Comparison of ENCODE assay signal across 17 cellular contexts in the genomic region with DNA sequence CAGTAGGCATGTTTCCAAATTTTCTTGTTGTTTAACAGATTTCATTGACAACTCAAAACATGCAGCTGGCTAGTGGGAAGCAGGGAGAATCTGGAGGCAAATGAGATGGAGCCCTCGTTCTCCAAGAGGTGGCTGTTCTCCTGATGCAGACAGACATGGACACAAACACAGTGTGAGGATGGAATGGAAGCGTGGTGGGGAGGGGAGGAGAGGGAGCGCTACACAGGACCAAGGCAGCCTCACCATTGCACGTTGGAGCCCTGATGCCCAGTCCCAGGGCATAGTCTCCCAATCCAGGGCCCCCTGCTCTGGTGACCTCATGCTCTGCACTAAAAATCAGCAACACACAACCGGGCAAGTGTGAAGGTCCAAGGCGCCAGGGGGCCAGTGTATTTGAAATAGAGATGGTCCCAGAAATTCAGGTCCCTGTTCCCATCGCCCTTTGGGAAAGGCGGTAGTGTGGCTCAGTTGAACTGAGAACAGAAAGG. TPM values are rescaled to one million over a fixed set of nuclear protein-coding genes. Genes with fewer than 3 reads are reported as not detected.
DNase-seq lines count a peak whose midpoint lies in the region; ATAC-seq and TF ChIP-seq lines count a peak whose summit lies in the region.
"Had no signal": no experiment of that assay in that cellular context is flagged by ENCODE, and none has a peak within 500 bp of the region (broad histone marks: within the 10 kb centered on the region; RNA-seq: fewer than 3 reads in every experiment).

No MANE protein-coding gene starts in this region.

- CTCF ChIA-PET in CD8-positive, alpha-beta T cell (lab: Charles Lee), result interaction anchor here (0.8 to 21.1 kb wide), 21 partner anchors 8 to 240 kb away, joined by 3 to 638 read pairs (median 7); a partner anchor contains a TSS
- CTCF ChIA-PET in naive thymus-derived CD4-positive, alpha-beta T cell (lab: Charles Lee), result interaction anchor here (0.8 to 16.4 kb wide), 26 partner anchors 9 to 309 kb away, joined by 3 to 425 read pairs (median 6); a partner anchor contains a TSS

- peaks cover 70% of the 10 kb centered on the region for H3K4me1 Mint-ChIP-seq in CD8-positive, alpha-beta T cell (ENCODE audit: low read depth)
- H3K4me1 Mint-ChIP-seq in activated T-helper 1 cell treated with anti-CD3 and anti-CD28 coated beads, Interleukin-12 subunit alpha, Interleukin-12 subunit beta, Interleukin-2, Interleukin-4 antibody, amounts not matched to agents 30 ng/mL and 10 ng/mL and 1 ng/mL, durations not matched to agents 14 hours and 24 hours and 36 hours (ENCODE audit: low read depth), result peaks cover 86% of the 10 kb centered on the region
- peaks cover 43 to 84% (median 79%) of the 10 kb centered on the region in 7 donors for H3K4me1 Mint-ChIP-seq in naive thymus-derived CD4-positive, alpha-beta T cell

- no peaks in the 10 kb centered on the region for H3K9me3 ChIP-seq in BLaER1 treated with 17β-estradiol and CSF1 and Interleukin-3, amounts not matched to agents 10 nM and 100 nM (replicated peaks in 1 of 11)
- H3K9me3 ChIP-seq in CD8-positive, alpha-beta T cell (ENCODE audit: low read length), result no peaks in the 10 kb centered on the region
- H3K9me3 ChIP-seq in naive thymus-derived CD4-positive, alpha-beta T cell (ENCODE audit: control insufficient read depth in 2 of 3, low read length in 3 of 3), result no peaks in the 10 kb centered on the region
- H3K9me3 ChIP-seq: adrenal gland, thyroid gland had no signal

- H3K4me3 ChIP-seq in BLaER1 treated with 17β-estradiol and CSF1 and Interleukin-3, amounts not matched to agents 10 nM and 100 nM, result no peak overlapping the region; a peak in 1 of 20 replicates
- no peak overlapping the region for H3K4me3 ChIP-seq in CD8-positive, alpha-beta T cell (ENCODE audit: low read depth, low read length)
- peak overlapping the region; percentile 31 for H3K4me3 ChIP-seq in naive thymus-derived CD4-positive, alpha-beta T cell (ENCODE audit: low read length)
- H3K4me3 ChIP-seq: adrenal gland, hepatocyte, thyroid gland had no signal

- no peaks in the 10 kb centered on the region for H3K36me3 Mint-ChIP-seq in CD8-positive, alpha-beta T cell
- no peaks in the 10 kb centered on the region for H3K36me3 Mint-ChIP-seq in activated T-helper 1 cell treated with anti-CD3 and anti-CD28 coated beads, Interleukin-12 subunit alpha, Interleukin-12 subunit beta, Interleukin-2, Interleukin-4 antibody, amounts not matched to agents 30 ng/mL and 10 ng/mL and 1 ng/mL, durations not matched to agents 14 hours and 24 hours and 36 hours (ENCODE audit: low read depth)
- no peaks in the 10 kb centered on the region for H3K36me3 Mint-ChIP-seq in naive thymus-derived CD4-positive, alpha-beta T cell
- H3K36me3 Mint-ChIP-seq: CD14-positive monocyte had no signal

- no peaks in the 10 kb centered on the region for H4K20me1 ChIP-seq in BLaER1 treated with 17β-estradiol and CSF1 and Interleukin-3, amounts not matched to agents 10 nM and 100 nM

- H3K4me3 Mint-ChIP-seq in CD8-positive, alpha-beta T cell, result no peak overlapping the region
- H3K4me3 Mint-ChIP-seq in activated T-helper 1 cell treated with anti-CD3 and anti-CD28 coated beads, Interleukin-12 subunit alpha, Interleukin-12 subunit beta, Interleukin-2, Interleukin-4 antibody, amounts not matched to agents 30 ng/mL and 10 ng/mL and 1 ng/mL, durations not matched to agents 14 hours and 24 hours and 36 hours, result no peak overlapping the region
- peak overlapping the region in 8 of 10 donors; percentile 73 to 88 (median 83) for H3K4me3 Mint-ChIP-seq in naive thymus-derived CD4-positive, alpha-beta T cell
- H3K4me3 Mint-ChIP-seq: CD14-positive monocyte had no signal

- H3K27ac ChIP-seq in BLaER1 treated with 17β-estradiol and CSF1 and Interleukin-3, amounts not matched to agents 10 nM and 100 nM, result peak overlapping the region in 9 of 11 experiments; percentile 0 to 76 (median 64); a peak in 15 of 22 replicates
- H3K27ac ChIP-seq in CD8-positive, alpha-beta T cell (ENCODE audit: low read depth, low read length), result peak overlapping the region; percentile 62
- peak overlapping the region; percentile 94 for H3K27ac ChIP-seq in naive thymus-derived CD4-positive, alpha-beta T cell (ENCODE audit: low read depth, low read length)
- H3K27ac ChIP-seq: adrenal gland, hepatocyte, thyroid gland, WERI-Rb-1 had no signal

- peaks cover 43 to 70% (median 58%) of the 10 kb centered on the region in 10 experiments for H3K4me1 ChIP-seq in BLaER1 treated with 17β-estradiol and CSF1 and Interleukin-3, amounts not matched to agents 10 nM and 100 nM
- peaks cover 76% of the 10 kb centered on the region for H3K4me1 ChIP-seq in CD8-positive, alpha-beta T cell (ENCODE audit: insufficient read depth, low read length)
- peaks cover 45 to 73% of the 10 kb centered on the region in 2 donors for H3K4me1 ChIP-seq in naive thymus-derived CD4-positive, alpha-beta T cell (ENCODE audit: control insufficient read depth in 2 of 2, insufficient read depth in 2 of 2, low read length in 2 of 2)
- H3K4me1 ChIP-seq: adrenal gland had no signal

- TF ChIP-seq CTCF in CD8-positive, alpha-beta T cell (IDR thresholded peaks at IDR 0.05), result no peak

- H3K9ac ChIP-seq in BLaER1 treated with 17β-estradiol and CSF1 and Interleukin-3, amounts not matched to agents 10 nM and 100 nM, result peak overlapping the region in 7 of 11 experiments; percentile 20 to 50 (median 35); a peak in 6 of 22 replicates

- H3K27me3 Mint-ChIP-seq in CD8-positive, alpha-beta T cell (ENCODE audit: low read depth), result no peaks in the 10 kb centered on the region
- peaks cover 3% of the 10 kb centered on the region for H3K27me3 Mint-ChIP-seq in activated T-helper 1 cell treated with anti-CD3 and anti-CD28 coated beads, Interleukin-12 subunit alpha, Interleukin-12 subunit beta, Interleukin-2, Interleukin-4 antibody, amounts not matched to agents 30 ng/mL and 10 ng/mL and 1 ng/mL, durations not matched to agents 14 hours and 24 hours and 36 hours (ENCODE audit: insufficient read depth)
- H3K27me3 Mint-ChIP-seq in naive thymus-derived CD4-positive, alpha-beta T cell, result no peaks in the 10 kb centered on the region
- H3K27me3 Mint-ChIP-seq: effector memory CD8-positive, alpha-beta T cell had no signal

- H3K4me2 ChIP-seq in BLaER1 treated with 17β-estradiol and CSF1 and Interleukin-3, amounts not matched to agents 10 nM and 100 nM, result peak overlapping the region; percentile 40 to 84 (median 74)
- H3K4me2 ChIP-seq: hepatocyte had no signal

- POLR2A ChIA-PET in CD8-positive, alpha-beta T cell (lab: Charles Lee), result interaction anchor here (0.8 to 25.3 kb wide), 14 partner anchors 8 to 1080 kb away, joined by 3 to 724 read pairs (median 4); a partner anchor contains a TSS
- POLR2A ChIA-PET in naive thymus-derived CD4-positive, alpha-beta T cell (lab: Charles Lee), result interaction anchor here (1.1 to 29.4 kb wide), 15 partner anchors 10 to 293 kb away, joined by 3 to 2132 read pairs (median 13); a partner anchor contains a TSS

- H3K27me3 ChIP-seq in BLaER1 treated with 17β-estradiol and CSF1 and Interleukin-3, amounts not matched to agents 10 nM and 100 nM, result no peaks in the 10 kb centered on the region
- H3K27me3 ChIP-seq in CD8-positive, alpha-beta T cell (ENCODE audit: insufficient read depth, low read length), result no peaks in the 10 kb centered on the region
- no peaks in the 10 kb centered on the region for H3K27me3 ChIP-seq in naive thymus-derived CD4-positive, alpha-beta T cell (ENCODE audit: control insufficient read depth in 2 of 2, insufficient read depth in 2 of 2, low read length in 2 of 2)
- H3K27me3 ChIP-seq: hepatocyte, thyroid gland had no signal

- H3K9me3 Mint-ChIP-seq in CD8-positive, alpha-beta T cell, result no peaks in the 10 kb centered on the region
- H3K9me3 Mint-ChIP-seq in activated T-helper 1 cell treated with anti-CD3 and anti-CD28 coated beads, Interleukin-12 subunit alpha, Interleukin-12 subunit beta, Interleukin-2, Interleukin-4 antibody, amounts not matched to agents 30 ng/mL and 10 ng/mL and 1 ng/mL, durations not matched to agents 14 hours and 24 hours and 36 hours, result no peaks in the 10 kb centered on the region
- no peaks in the 10 kb centered on the region for H3K9me3 Mint-ChIP-seq in naive thymus-derived CD4-positive, alpha-beta T cell
- H3K9me3 Mint-ChIP-seq: CD14-positive monocyte; effector memory CD8-positive, alpha-beta T cell had no signal

- DNase-seq in CD8-positive, alpha-beta T cell, result no peak
- DNase-seq in activated T-helper 1 cell treated with anti-CD3 and anti-CD28 coated beads, Interleukin-12 subunit alpha, Interleukin-12 subunit beta, Interleukin-2, Interleukin-4 antibody, amounts not matched to agents 30 ng/mL and 10 ng/mL and 1 ng/mL, durations not matched to agents 14 hours and 24 hours and 36 hours (ENCODE audit: low spot score), result no peak
- no peak for DNase-seq in naive thymus-derived CD4-positive, alpha-beta T cell
- DNase-seq in NCI-H774 (lab: John Stamatoyannopoulos, UW), result no peak
- no peak for DNase-seq in AG20443 (ENCODE audit: low spot score)
- DNase-seq: DND-41; effector memory CD8-positive, alpha-beta T cell; midbrain had no signal

- intact Hi-C loops in CD8-positive, alpha-beta T cell (cut with DNase I, micrococcal nuclease), result loop anchor here (1.0 to 10.0 kb wide), 8 partner anchors 13 to 689 kb away; a partner anchor contains a TSS
- intact Hi-C loops in activated T-helper 1 cell treated with anti-CD3 and anti-CD28 coated beads, Interleukin-12 subunit alpha, Interleukin-12 subunit beta, Interleukin-2, Interleukin-4 antibody, amounts not matched to agents 30 ng/mL and 10 ng/mL and 1 ng/mL, durations not matched to agents 14 hours and 24 hours and 36 hours (cut with micrococcal nuclease), result loop anchor here (1.0 to 2.0 kb wide), 4 partner anchors 11 to 53 kb away; no protein-coding TSS in a partner anchor
- intact Hi-C loops in naive thymus-derived CD4-positive, alpha-beta T cell (cut with micrococcal nuclease), result loop anchor here (1.0 kb wide), 12 partner anchors 9 to 258 kb away; a partner anchor contains a TSS

- peak overlapping the region; percentile 97 for H3K27ac Mint-ChIP-seq in CD8-positive, alpha-beta T cell
- H3K27ac Mint-ChIP-seq in activated T-helper 1 cell treated with anti-CD3 and anti-CD28 coated beads, Interleukin-12 subunit alpha, Interleukin-12 subunit beta, Interleukin-2, Interleukin-4 antibody, amounts not matched to agents 30 ng/mL and 10 ng/mL and 1 ng/mL, durations not matched to agents 14 hours and 24 hours and 36 hours, result peak overlapping the region; percentile 95
- H3K27ac Mint-ChIP-seq in naive thymus-derived CD4-positive, alpha-beta T cell, result peak overlapping the region; percentile 90 to 100 (median 98)

- no peaks in the 10 kb centered on the region for H3K36me3 ChIP-seq in BLaER1 treated with 17β-estradiol and CSF1 and Interleukin-3, amounts not matched to agents 10 nM and 100 nM
- no peaks in the 10 kb centered on the region for H3K36me3 ChIP-seq in CD8-positive, alpha-beta T cell (ENCODE audit: insufficient read depth, low read length)
- H3K36me3 ChIP-seq in naive thymus-derived CD4-positive, alpha-beta T cell (ENCODE audit: control insufficient read depth in 2 of 3, insufficient read depth in 3 of 3, low read length in 3 of 3), result no peaks in the 10 kb centered on the region
- H3K36me3 ChIP-seq: adrenal gland, thyroid gland, WERI-Rb-1 had no signal

- no peak for ATAC-seq in CD8-positive, alpha-beta T cell
- ATAC-seq in naive thymus-derived CD4-positive, alpha-beta T cell, result no peak
- ATAC-seq in HG03460 (IDR thresholded peaks at IDR 0.05; ENCODE audit: unreplicated experiment), result no peak

RNA-seq across cellular contexts. Expression of a gene that starts 31.6 kb away (rescaled TPM):
- total RNA-seq in CD8-positive, alpha-beta T cell, result 10 to 100 TPM; 64.8 to 74.9 TPM
- 125 and 132 TPM in 2 replicates for total RNA-seq in activated T-helper 1 cell treated with anti-CD3 and anti-CD28 coated beads, Interleukin-12 subunit alpha, Interleukin-12 subunit beta, Interleukin-2, Interleukin-4 antibody, amounts not matched to agents 30 ng/mL and 10 ng/mL and 1 ng/mL, durations not matched to agents 14 hours and 24 hours and 36 hours
- 100 to 1,000 TPM in 1 of 5 experiments, 10 to 100 TPM in 4; 65.4 to 101 (median 79.2) TPM for total RNA-seq in naive thymus-derived CD4-positive, alpha-beta T cell
- 100 to 1,000 TPM; 142 to 184 TPM for polyA plus RNA-seq in naive thymus-derived CD4-positive, alpha-beta T cell

RNA-seq across cellular contexts. Expression of a gene that starts 48.9 kb away (rescaled TPM):
- not detected for total RNA-seq in CD8-positive, alpha-beta T cell
- not detected in 2 replicates for total RNA-seq in activated T-helper 1 cell treated with anti-CD3 and anti-CD28 coated beads, Interleukin-12 subunit alpha, Interleukin-12 subunit beta, Interleukin-2, Interleukin-4 antibody, amounts not matched to agents 30 ng/mL and 10 ng/mL and 1 ng/mL, durations not matched to agents 14 hours and 24 hours and 36 hours
- total RNA-seq in naive thymus-derived CD4-positive, alpha-beta T cell, result not detected
- polyA plus RNA-seq in naive thymus-derived CD4-positive, alpha-beta T cell, result not detected
- total RNA-seq: RPMI7951 had no signal
- polyA plus RNA-seq: CD14-positive monocyte had no signal

RNA-seq across cellular contexts. Expression of a gene that starts 50.8 kb away (rescaled TPM):
- 100 to 1,000 TPM; 196 to 199 TPM for total RNA-seq in CD8-positive, alpha-beta T cell
- total RNA-seq in activated T-helper 1 cell treated with anti-CD3 and anti-CD28 coated beads, Interleukin-12 subunit alpha, Interleukin-12 subunit beta, Interleukin-2, Interleukin-4 antibody, amounts not matched to agents 30 ng/mL and 10 ng/mL and 1 ng/mL, durations not matched to agents 14 hours and 24 hours and 36 hours, result 165 and 166 TPM in 2 replicates
- 100 to 1,000 TPM; 153 to 675 (median 262) TPM for total RNA-seq in naive thymus-derived CD4-positive, alpha-beta T cell
- 1,000 to 10,000 TPM; 1,350 to 2,301 TPM for polyA plus RNA-seq in naive thymus-derived CD4-positive, alpha-beta T cell
- total RNA-seq: osteoblast, RPMI7951 had no signal

Comparison
In these comparisons a context has a peak if more than half of its experiments do, and no peak if none do; other contexts are left out.
1. H3K4me3 Mint-ChIP-seq: peak in naive thymus-derived CD4-positive, alpha-beta T cell (8 of 10); none in CD8-positive, alpha-beta T cell (single experiment) and activated T-helper 1 cell treated with anti-CD3 and anti-CD28 coated beads, Interleukin-12 subunit alpha, Interleukin-12 subunit beta, Interleukin-2, Interleukin-4 antibody, amounts not matched to agents 30 ng/mL and 10 ng/mL and 1 ng/mL, durations not matched to agents 14 hours and 24 hours and 36 hours (single experiment).
2. Peak in every context shown above with its lines, with median percentiles within 50 percentile points of each other: H3K27ac ChIP-seq and H3K27ac Mint-ChIP-seq.